ENCODE assay signal across 7 cellular contexts in the genomic region with DNA sequence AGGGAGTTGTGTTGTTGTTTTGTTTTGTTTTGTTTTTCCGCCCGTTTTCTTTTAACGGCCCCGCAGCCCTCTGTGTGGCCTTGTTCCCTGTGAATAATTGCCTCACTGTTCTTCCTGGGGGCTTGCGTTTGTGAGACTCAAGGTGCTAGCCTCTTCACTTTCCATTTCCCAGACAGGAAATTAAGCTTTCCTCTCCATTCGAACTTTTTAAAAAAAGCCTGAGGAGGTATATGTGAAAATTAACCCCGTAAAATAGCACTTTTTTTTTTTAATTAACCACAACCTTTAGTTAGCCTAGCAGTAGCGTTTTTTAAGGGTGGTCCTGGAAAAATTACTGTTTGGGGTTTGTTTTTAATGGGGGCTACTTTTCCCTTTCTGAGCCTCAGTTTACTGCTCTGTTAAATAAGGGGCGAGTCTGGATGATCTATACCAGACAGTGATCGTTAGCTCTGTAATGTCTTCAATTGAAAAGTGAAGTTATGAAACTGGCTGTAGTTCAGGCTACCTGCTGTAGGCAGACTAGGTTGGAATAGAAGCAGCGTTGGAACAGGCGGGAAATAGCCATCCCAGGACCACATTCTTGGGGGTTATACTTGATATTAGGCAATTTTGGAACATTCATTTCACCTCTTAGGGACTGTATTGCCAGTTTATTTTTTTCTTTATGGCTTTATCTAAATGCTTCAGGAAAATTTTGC. TPM values are rescaled to one million over a fixed set of nuclear protein-coding genes. Genes with fewer than 3 reads are reported as not detected.
DNase-seq lines count a peak whose midpoint lies in the region; ATAC-seq, FAIRE-seq and TF ChIP-seq lines count a peak whose summit lies in the region.

No MANE protein-coding gene starts in this region.

- H3K27me3 ChIP-seq in kidney epithelial cell (ENCODE audit: control insufficient read depth, insufficient read depth, low read length): no peaks in the 10 kb centered on the region

- peak; percentile 59 for FAIRE-seq in GM19239 (lab: Jason Lieb, UNC)

- no peak for DNase-seq in GM19239 (ENCODE audit: insufficient read length, low spot score)
- DNase-seq in kidney epithelial cell (ENCODE audit: low read depth): no peak
- no peak for DNase-seq in type B pancreatic cell (ENCODE audit: extremely low spot score, unreplicated experiment)
- no peak for DNase-seq in NCI-H2196 (lab: John Stamatoyannopoulos, UW; ENCODE audit: unreplicated experiment)
- DNase-seq in SKM-1 (lab: John Stamatoyannopoulos, UW; ENCODE audit: unreplicated experiment): no peak

- peak; percentile 9 for ATAC-seq in HG03439 (IDR thresholded peaks at IDR 0.05; ENCODE audit: unreplicated experiment)

- H3K27ac Mint-ChIP-seq in activated naive CD8-positive, alpha-beta T cell: peak overlapping the region; percentile 98
- peak overlapping the region; percentile 98 for H3K27ac Mint-ChIP-seq in type B pancreatic cell

- H3K4me3 Mint-ChIP-seq in activated naive CD8-positive, alpha-beta T cell: peak overlapping the region; percentile 97
- peak overlapping the region; percentile 100 for H3K4me3 Mint-ChIP-seq in type B pancreatic cell

- H3K9me3 Mint-ChIP-seq in activated naive CD8-positive, alpha-beta T cell (ENCODE audit: low read depth): no peaks in the 10 kb centered on the region
- H3K9me3 Mint-ChIP-seq in type B pancreatic cell: no peaks in the 10 kb centered on the region

- TF ChIP-seq CTCF in kidney epithelial cell (IDR thresholded peaks at IDR 0.05; ENCODE audit: insufficient read depth, low read length, poor library complexity, severe bottlenecking) (no peak), type B pancreatic cell (conservative IDR thresholded peaks at IDR 0.05) (no peak)

- no peaks in the 10 kb centered on the region for H3K36me3 ChIP-seq in kidney epithelial cell (ENCODE audit: control insufficient read depth, insufficient read depth, low read length)

- H3K27me3 Mint-ChIP-seq in activated naive CD8-positive, alpha-beta T cell: no peaks in the 10 kb centered on the region
- H3K27me3 Mint-ChIP-seq in type B pancreatic cell: no peaks in the 10 kb centered on the region

- H3K4me3 ChIP-seq in kidney epithelial cell (ENCODE audit: low read depth, low read length): peak overlapping the region; percentile 78

- no peaks in the 10 kb centered on the region for H3K36me3 Mint-ChIP-seq in activated naive CD8-positive, alpha-beta T cell
- H3K36me3 Mint-ChIP-seq in type B pancreatic cell: no peaks in the 10 kb centered on the region

- peaks cover 46% of the 10 kb centered on the region for H3K4me1 Mint-ChIP-seq in activated naive CD8-positive, alpha-beta T cell (ENCODE audit: low read depth)
- peaks cover 36% of the 10 kb centered on the region for H3K4me1 Mint-ChIP-seq in type B pancreatic cell (ENCODE audit: unreplicated experiment)

RNA-seq across cellular contexts. Expression of gene STX16, which starts 1.7 kb away (rescaled TPM):
- total RNA-seq in kidney epithelial cell (38.3 and 53.6 TPM in 2 replicates), type B pancreatic cell (ENCODE audit: low replicate concordance) (60.4 and 62.8 TPM in 2 replicates)

RNA-seq across cellular contexts. Expression of gene NPEPL1, which starts 39.8 kb away (rescaled TPM):
- total RNA-seq in kidney epithelial cell (29.7 and 30.1 TPM in 2 replicates), type B pancreatic cell (ENCODE audit: low replicate concordance) (21.1 and 25.0 TPM in 2 replicates)
